8 cellular contexts compared by ENCODE assay signal in genomic region chr14:68476212-68476964, GRCh38.
DNase-seq lines count a peak whose midpoint lies in the region; ATAC-seq and TF ChIP-seq lines count a peak whose summit lies in the region.

No MANE protein-coding gene starts in this region.

- H3K4me1 ChIP-seq in RWPE2 (ENCODE audit: insufficient read depth, poor library complexity, severe bottlenecking) (peaks cover 37% of the 10 kb centered on the region), trophoblast cell (ENCODE audit: control insufficient read depth in 1 of 2, insufficient read depth in 2 of 2, low read length in 2 of 2) (peaks cover 34 to 43% of the 10 kb centered on the region in 2 experiments)

- peak overlapping the region; percentile 5 for H3K4me2 ChIP-seq in trophoblast cell (ENCODE audit: low read length)

- ATAC-seq in GM18520 (IDR thresholded peaks at IDR 0.05; ENCODE audit: unreplicated experiment) (peak; percentile 75), HG02870 (IDR thresholded peaks at IDR 0.05; ENCODE audit: unreplicated experiment) (peak; percentile 84), RWPE2 (ENCODE audit: low read depth) (peak; percentile 90)

- H2AFZ ChIP-seq in trophoblast cell (ENCODE audit: insufficient read depth, low read length, poor library complexity), result peak overlapping the region; percentile 56

- no peak for DNase-seq in RWPE2 (ENCODE audit: low spot score)
- DNase-seq in fibroblast of villous mesenchyme (ENCODE audit: low read depth), result peak; percentile 97
- peak; percentile 68 to 77 for DNase-seq in trophoblast cell
- DNase-seq in NCI-H1417 treated with DMSO at 0.1 percent for 48 hours (lab: John Stamatoyannopoulos, UW), result no peak
- no peak for DNase-seq in activated gamma-delta T cell treated with Interleukin-2 at 50 U/mL for 16 hours
- DNase-seq in activated T-cell treated with anti-CD3 and anti-CD28 coated beads, Interleukin-2, amount 50 U/mL, for 48 hours, result no peak

- H3K27ac ChIP-seq in RWPE2 (ENCODE audit: poor library complexity, severe bottlenecking) (peak overlapping the region; percentile 99), trophoblast cell (ENCODE audit: low read depth, low read length) (peak overlapping the region; percentile 72)

- H3K79me1 ChIP-seq in trophoblast cell (ENCODE audit: low read length), result peaks cover 47% of the 10 kb centered on the region

- H3K14ac ChIP-seq in trophoblast cell (ENCODE audit: low read length), result peak overlapping the region; percentile 98

- H3K36me3 ChIP-seq in RWPE2 (ENCODE audit: low read depth) (no peaks in the 10 kb centered on the region), trophoblast cell (ENCODE audit: control insufficient read depth in 1 of 2, insufficient read depth in 2 of 2, low read length in 2 of 2) (no peaks in the 10 kb centered on the region)

- WGBS in trophoblast cell (ENCODE audit: extremely low coverage, insufficient coverage, insufficient read length), result no CpG with 5 or more reads among the region's 10 CpGs

- H3K9ac ChIP-seq in trophoblast cell (ENCODE audit: low read length), result no peak overlapping the region

- peak overlapping the region; percentile 34 for H4K8ac ChIP-seq in trophoblast cell (ENCODE audit: low read depth, low read length)

- H3K9me3 ChIP-seq in RWPE2 (ENCODE audit: severe bottlenecking) (no peaks in the 10 kb centered on the region), trophoblast cell (ENCODE audit: insufficient read depth, low read depth, low read length) (no peaks in the 10 kb centered on the region)

- H4K12ac ChIP-seq in trophoblast cell (ENCODE audit: low read depth, low read length), result no peak overlapping the region

- no peak overlapping the region for H3K23ac ChIP-seq in trophoblast cell (ENCODE audit: low read length)

- H3K18ac ChIP-seq in trophoblast cell (ENCODE audit: low read length), result peak overlapping the region; percentile 96

- H2BK12ac ChIP-seq in trophoblast cell (ENCODE audit: low read length), result peak overlapping the region; percentile 99

- H2BK5ac ChIP-seq in trophoblast cell (ENCODE audit: low read depth, low read length, poor library complexity), result peak overlapping the region; percentile 75

- H3K79me2 ChIP-seq in trophoblast cell (ENCODE audit: control insufficient read depth, insufficient read depth, low read length, poor library complexity), result peaks cover 6% of the 10 kb centered on the region

- peak overlapping the region; percentile 57 for H2BK120ac ChIP-seq in trophoblast cell (ENCODE audit: insufficient read depth, low read length, poor library complexity)

- peak overlapping the region; percentile 98 for H4K91ac ChIP-seq in trophoblast cell (ENCODE audit: low read depth, low read length)

- TF ChIP-seq CTCF in RWPE2 (IDR thresholded peaks at IDR 0.05; ENCODE audit: poor library complexity, severe bottlenecking) (no peak), fibroblast of villous mesenchyme (IDR thresholded peaks at IDR 0.05; ENCODE audit: insufficient read depth, low read depth, low read length) (no peak)

- H3K4me3 ChIP-seq in RWPE2 (ENCODE audit: severe bottlenecking) (no peak overlapping the region), fibroblast of villous mesenchyme (ENCODE audit: low read depth, low read length) (no peak overlapping the region), trophoblast cell (ENCODE audit: low read depth, low read length) (no peak overlapping the region)

- H2AK5ac ChIP-seq in trophoblast cell (ENCODE audit: low read length), result peak overlapping the region; percentile 98

- H3K27me3 ChIP-seq in RWPE2 (ENCODE audit: insufficient read depth, poor library complexity, severe bottlenecking) (no peaks in the 10 kb centered on the region), trophoblast cell (ENCODE audit: insufficient read depth, low read length) (no peaks in the 10 kb centered on the region)

- peak overlapping the region; percentile 97 for H3K4ac ChIP-seq in trophoblast cell (ENCODE audit: low read depth, low read length)

Comparison
In these comparisons a context has a peak if more than half of its experiments do, and no peak if none do; other contexts are left out.
1. DNase-seq: peak in fibroblast of villous mesenchyme (single experiment) and trophoblast cell (2 of 2); none in RWPE2 (single experiment), NCI-H1417 treated with DMSO at 0.1 percent for 48 hours (single experiment), activated gamma-delta T cell treated with Interleukin-2 at 50 U/mL for 16 hours (single experiment) and activated T-cell treated with anti-CD3 and anti-CD28 coated beads, Interleukin-2, amount 50 U/mL, for 48 hours (0 of 2).
2. Peak in every context shown above with its lines, with median percentiles within 50 percentile points of each other: ATAC-seq.